8 cellular contexts compared by ENCODE assay signal in genomic region chr11:86938900-86939880, GRCh38. TPM values are rescaled to one million over a fixed set of nuclear protein-coding genes. Genes with fewer than 3 reads are reported as not detected.
DNase-seq lines count a peak whose midpoint lies in the region; ATAC-seq and TF ChIP-seq lines count a peak whose summit lies in the region.

No MANE protein-coding gene starts in this region.

- DNase-seq in KG1 (lab: John Stamatoyannopoulos, UW), result peak; percentile 46
- no peak for DNase-seq in RWPE2 (ENCODE audit: low spot score)
- no peak for DNase-seq in epithelial cell of proximal tubule (ENCODE audit: low read depth)
- peak; percentile 53 for DNase-seq in osteoblast (ENCODE audit: insufficient read length, low spot score, missing footprints)
- DNase-seq in HEK293T (ENCODE audit: extremely low spot score), result no peak

- POLR2A ChIA-PET in HEK293T (lab: Yijun Ruan, JAX), result interaction anchor here (1.1 kb wide), 1 partner anchor 14 kb away, joined by 3 read pairs; no protein-coding TSS in a partner anchor

- TF ChIP-seq CTCF in C4-2B (conservative IDR thresholded peaks at IDR 0.05), result peak; percentile 50
- TF ChIP-seq CTCF in RWPE2 (IDR thresholded peaks at IDR 0.05; ENCODE audit: poor library complexity, severe bottlenecking), result peak; percentile 52
- TF ChIP-seq CTCF in epithelial cell of proximal tubule (conservative IDR thresholded peaks at IDR 0.05; ENCODE audit: low read depth, low read length), result peak; percentile 70
- TF ChIP-seq CTCF in osteoblast (IDR thresholded peaks at IDR 0.05; ENCODE audit: extremely low read depth, low read depth, low read length), result peak; percentile 59

- H3K4me1 ChIP-seq in RWPE2 (ENCODE audit: insufficient read depth, poor library complexity, severe bottlenecking) (peaks cover 7% of the 10 kb centered on the region), osteoblast (ENCODE audit: insufficient read depth, low read length) (peaks cover 33% of the 10 kb centered on the region)

- H3K27ac ChIP-seq in C4-2B, result no peak overlapping the region
- H3K27ac ChIP-seq in RWPE2 (ENCODE audit: poor library complexity, severe bottlenecking), result no peak overlapping the region
- H3K27ac ChIP-seq in osteoblast (ENCODE audit: low read depth, low read length), result no peak overlapping the region

- no peak overlapping the region for H2AFZ ChIP-seq in osteoblast (ENCODE audit: low read length)

- CTCF ChIA-PET in HEK293T (lab: Yijun Ruan, JAX), result interaction anchor here (0.6 to 1.8 kb wide), 9 partner anchors 10 to 482 kb away, joined by 3 to 9 read pairs (median 3); partner anchors contain the start of gene FZD4

- H3K27me3 ChIP-seq in RWPE2 (ENCODE audit: insufficient read depth, poor library complexity, severe bottlenecking) (no peaks in the 10 kb centered on the region), osteoblast (ENCODE audit: insufficient read depth, low read length) (no peaks in the 10 kb centered on the region)

- H3K79me2 ChIP-seq in osteoblast (ENCODE audit: insufficient read depth, low read length), result no peaks in the 10 kb centered on the region

- H3K9me3 ChIP-seq in RWPE2 (ENCODE audit: severe bottlenecking) (no peaks in the 10 kb centered on the region), osteoblast (ENCODE audit: low read depth, low read length) (no peaks in the 10 kb centered on the region)

- no peak overlapping the region for H3K4me2 ChIP-seq in osteoblast (ENCODE audit: insufficient read depth, low read length)

- peak; percentile 53 for ATAC-seq in GM18870 (IDR thresholded peaks at IDR 0.05; ENCODE audit: unreplicated experiment)
- peak; percentile 62; the same call in 2 of the 3 replicates for ATAC-seq in RWPE2 (ENCODE audit: low read depth)
- no peak for ATAC-seq in HG02588 (IDR thresholded peaks at IDR 0.05; ENCODE audit: unreplicated experiment)

- H4K20me1 ChIP-seq in osteoblast (ENCODE audit: insufficient read depth, low read length), result no peaks in the 10 kb centered on the region

- H3K36me3 ChIP-seq in RWPE2 (ENCODE audit: low read depth) (no peaks in the 10 kb centered on the region), osteoblast (ENCODE audit: insufficient read depth, low read length) (no peaks in the 10 kb centered on the region)

- H3K4me3 ChIP-seq in RWPE2 (ENCODE audit: severe bottlenecking) (no peak overlapping the region), epithelial cell of proximal tubule (ENCODE audit: low read depth, low read length) (no peak overlapping the region), osteoblast (ENCODE audit: insufficient read depth, low read length) (no peak overlapping the region)

TF ChIP-seq in HEK293T, 16 proteins besides CTCF, POLR2A, EP300 and RAD21:
- TF ChIP-seq CTBP1 (IDR thresholded peaks at IDR 0.05; ENCODE audit: borderline replicate concordance), result no peak
- TF ChIP-seq PKNOX1 (IDR thresholded peaks at IDR 0.05), result no peak
- TF ChIP-seq SP1 (IDR thresholded peaks at IDR 0.05), result no peak
- TF ChIP-seq FOXM1 (IDR thresholded peaks at IDR 0.05; ENCODE audit: borderline replicate concordance), result no peak
- no peak for TF ChIP-seq LEF1 (IDR thresholded peaks at IDR 0.05; ENCODE audit: borderline replicate concordance)
- no peak for TF ChIP-seq ELF4 (IDR thresholded peaks at IDR 0.05)
- no peak for TF ChIP-seq ZNF384 (IDR thresholded peaks at IDR 0.05)

RNA-seq across cellular contexts. Expression of gene FZD4, which starts 16.0 kb away (rescaled TPM):
- total RNA-seq in epithelial cell of proximal tubule (3.2 and 4.7 TPM in 2 replicates), osteoblast (12.7 and 16.2 TPM in 2 replicates)

Comparison
In these comparisons a context has a peak if more than half of its experiments do, and no peak if none do; other contexts are left out.
1. DNase-seq: peak in KG1 (single experiment) and osteoblast (single experiment); none in RWPE2 (single experiment), epithelial cell of proximal tubule (single experiment) and HEK293T (single experiment).
2. Peak in every context shown above with its lines, with median percentiles within 50 percentile points of each other: CTCF ChIP-seq.